Comparison of ENCODE assay signal across 2 cellular contexts in genomic region chr19:47614559-47614958, GRCh38.
TF ChIP-seq lines count a peak whose summit lies in the region.

No MANE protein-coding gene starts in this region.

TF ChIP-seq in HEK293, 187 proteins besides CTCF, POLR2A, EP300 and RAD21:
- peak; percentile 95 for TF ChIP-seq ZNF146 (tag by site-specific recombination; IDR thresholded peaks at IDR 0.05)
- peak; percentile 91 for TF ChIP-seq ZNF580 (tag by site-specific recombination; IDR thresholded peaks at IDR 0.05)
- no peak for TF ChIP-seq ZNF664 (tag by site-specific recombination; IDR thresholded peaks at IDR 0.05)
TF ChIP-seq in HEK293: peak in this region for 2.

TF ChIP-seq in K562, 482 proteins besides CTCF, POLR2A, EP300 and RAD21:
- TF ChIP-seq ZNF146 (CRISPR knock-in tag; IDR thresholded peaks at IDR 0.05; ENCODE audit: unreplicated experiment) (peak; percentile 97), RBM25 (IDR thresholded peaks at IDR 0.05; ENCODE audit: low read depth, low read length, severe bottlenecking) (peak; percentile 59), BCOR (IDR thresholded peaks at IDR 0.05) (0 out of 2 replicates have a peak, but pooled peaks have one; percentile 16), TEAD1 (CRISPR knock-in tag; IDR thresholded peaks at IDR 0.05) (no peak)
TF ChIP-seq in K562: peak in this region for 3.
